In genomic region chr19:6862673-6863078, GRCh38 we compare ENCODE assay signal across 8 cellular contexts. TPM values are rescaled to one million over a fixed set of nuclear protein-coding genes. Genes with fewer than 3 reads are reported as not detected.
DNase-seq lines count a peak whose midpoint lies in the region; ATAC-seq and TF ChIP-seq lines count a peak whose summit lies in the region.

No MANE protein-coding gene starts in this region.

- POLR2A ChIA-PET in AG04449 (lab: Yijun Ruan, JAX): interaction anchor here (1.2 kb wide), 1 partner anchor 126 kb away, joined by 11 read pairs; no protein-coding TSS in a partner anchor

- peak overlapping the region; percentile 57 to 95 (median 92) for H3K27ac Mint-ChIP-seq in naive B cell

- peaks cover 13 to 15% (median 14%) of the 10 kb centered on the region in 3 donors for H3K4me1 Mint-ChIP-seq in naive B cell

- ATAC-seq in GM18511 (IDR thresholded peaks at IDR 0.05; ENCODE audit: unreplicated experiment): peak; percentile 68
- peak; percentile 60 for ATAC-seq in HG03565 (IDR thresholded peaks at IDR 0.05; ENCODE audit: unreplicated experiment)
- ATAC-seq in naive B cell (ENCODE audit: low read depth in 2 of 2): peak; percentile 80 to 83

- H3K4me3 ChIP-seq in AG04449 (ENCODE audit: low read depth, low read length) (peak overlapping the region; percentile 40), epithelial cell of proximal tubule (ENCODE audit: low read depth, low read length) (peak overlapping the region; percentile 9)

- H3K36me3 Mint-ChIP-seq in naive B cell: no peaks in the 10 kb centered on the region

- H3K27me3 Mint-ChIP-seq in naive B cell: no peaks in the 10 kb centered on the region

- CTCF ChIA-PET in AG04449 (lab: Yijun Ruan, JAX): interaction anchor here (0.6 to 10.3 kb wide), 30 partner anchors 9 to 814 kb away, joined by 3 to 131 read pairs (median 5); partner anchors contain the start of genes DENND1C and GPR108

- peak; percentile 86 for TF ChIP-seq CTCF in AG04449 (IDR thresholded peaks at IDR 0.05; ENCODE audit: insufficient read depth, low read length, missing control alignments)
- peak; percentile 89 for TF ChIP-seq CTCF in epithelial cell of proximal tubule (conservative IDR thresholded peaks at IDR 0.05; ENCODE audit: low read depth, low read length)

- DNase-seq in AG04449 (ENCODE audit: low read depth, low spot score) (peak; percentile 9), OCI-M1 (lab: John Stamatoyannopoulos, UW) (peak; percentile 89), epithelial cell of proximal tubule (ENCODE audit: low read depth) (peak; percentile 30), naive B cell (peak; percentile 81)
- DNase-seq in activated CD8-positive, alpha-beta memory T cell treated with anti-CD3 and anti-CD28 coated beads, Interleukin-2, amount 50 U/mL, for 48 hours: peak; percentile 93
- peak; percentile 80 to 88 for DNase-seq in stimulated activated CD8-positive, alpha-beta memory T cell treated with anti-CD3 and anti-CD28 coated beads, Interleukin-7, amount 100 ng/mL, for 4 hours (ENCODE audit: low read depth in 2 of 2)

- H3K4me3 Mint-ChIP-seq in naive B cell: peak overlapping the region; percentile 82 to 94 (median 89)

- H3K9me3 Mint-ChIP-seq in naive B cell: no peaks in the 10 kb centered on the region

RNA-seq across cellular contexts. Expression of gene ADGRE1, which starts 24.7 kb away (rescaled TPM):
- total RNA-seq in epithelial cell of proximal tubule: not detected in 2 replicates
- under 1 TPM in 3 of 6 donors, not detected in 3; 0.44 to 0.67 (median 0.52) TPM for polyA plus RNA-seq in naive B cell (ENCODE audit: low read depth in 6 of 6)

Comparison
In these comparisons a context has a peak if more than half of its experiments do, and no peak if none do; other contexts are left out.
1. Peak in every context shown above with its lines: DNase-seq, ATAC-seq and H3K4me3 ChIP-seq.
2. DNase-seq: peak in every context shown above with its lines; median percentile 93 in activated CD8-positive, alpha-beta memory T cell treated with anti-CD3 and anti-CD28 coated beads, Interleukin-2, amount 50 U/mL, for 48 hours; 89 in OCI-M1; 84 in stimulated activated CD8-positive, alpha-beta memory T cell treated with anti-CD3 and anti-CD28 coated beads, Interleukin-7, amount 100 ng/mL, for 4 hours; 81 in naive B cell; 30 in epithelial cell of proximal tubule; 9 in AG04449.